In genomic region chr10:82674036-82674435, GRCh38 we compare ENCODE assay signal across 33 cellular contexts.
"Had no signal": no experiment of that assay in that cellular context is flagged by ENCODE, and none has a peak within 500 bp of the region (broad histone marks: within the 10 kb centered on the region; RNA-seq: fewer than 3 reads in every experiment).

No MANE protein-coding gene starts in this region.

- ATAC-seq: activated CD4-positive, CD25-positive, alpha-beta regulatory T cell treated with anti-CD3 and anti-CD28 coated beads, Interleukin-2, amount 50 U/mL, for 24 hours; left lung; lower lobe of right lung; mucosa of descending colon; natural killer cell treated with Interleukin-12 subunit alpha and Interleukin-12 subunit beta and Interleukin-15 and Interleukin-18, amount 100 ng/mL, for 72 hours; stimulated activated naive B cell treated with anti-CD40 and anti-IgM and Interleukin-4, amounts not matched to agents 10 μg/mL and 1 μg/mL and 100 μg/mL, for 72 hours had no signal

- H3K9me3 ChIP-seq: adrenal gland, lower lobe of right lung, suprapubic skin, tibial artery had no signal

- DNase-seq: activated CD4-positive, alpha-beta T cell treated with anti-CD3 and anti-CD28 coated beads for 48 hours; activated CD4-positive, alpha-beta T cell treated with anti-CD3 and anti-CD28 coated beads, Interleukin-2, amount 50 U/mL, for 48 hours; activated CD8-positive, alpha-beta memory T cell treated with anti-CD3 and anti-CD28 coated beads for 24 hours; activated effector memory CD4-positive, alpha-beta T cell treated with Interleukin-2 at 50 U/mL for 16 hours; activated naive CD4-positive, alpha-beta T cell treated with anti-CD3 and anti-CD28 coated beads for 36 hours; activated naive CD8-positive, alpha-beta T cell treated with anti-CD3 and anti-CD28 coated beads for 36 hours; adrenal gland; dermis blood vessel endothelial cell; effector CD8-positive, alpha-beta T cell; erythroblast; foreskin melanocyte; kidney glomerular epithelial cell; left lung; lower lobe of right lung; mesendoderm; mucosa of descending colon; stimulated activated CD4-positive, alpha-beta T cell treated with anti-CD3 and anti-CD28 coated beads, Interleukin-1b, Interleukin-23, amount 100 ng/mL, for 48 hours; stimulated activated CD4-positive, alpha-beta T cell treated with anti-CD3 and anti-CD28 coated beads, Interleukin-4, amount 100 ng/mL, for 4 hours; stimulated activated CD8-positive, alpha-beta memory T cell treated with anti-CD3 and anti-CD28 coated beads, Interleukin-4, amount 100 ng/mL, for 48 hours; stimulated activated naive B cell treated with anti-CD40 and anti-IgM and Interleukin-4, amounts not matched to agents 10 μg/mL and 1 μg/mL and 100 μg/mL, for 72 hours; stomach; SW 1271; T-helper 9 cell; tibial artery; WERI-Rb-1 had no signal

- H3K4me1 Mint-ChIP-seq: activated naive CD8-positive, alpha-beta T cell treated with anti-CD3 and anti-CD28 coated beads for 36 hours; stimulated activated naive B cell treated with anti-CD40 and anti-IgM and Interleukin-4, amounts not matched to agents 10 μg/mL and 1 μg/mL and 100 μg/mL, for 72 hours had no signal

- H3K4me3 ChIP-seq: adrenal gland, left lung, lower lobe of right lung, mucosa of descending colon, right atrium auricular region, smooth muscle cell, stomach, suprapubic skin, tibial artery had no signal

- H3K27me3 Mint-ChIP-seq: activated naive CD8-positive, alpha-beta T cell treated with anti-CD3 and anti-CD28 coated beads for 36 hours; natural killer cell treated with Interleukin-12 subunit alpha and Interleukin-12 subunit beta and Interleukin-15 and Interleukin-18, amount 100 ng/mL, for 72 hours; stimulated activated naive B cell treated with anti-CD40 and anti-IgM and Interleukin-4, amounts not matched to agents 10 μg/mL and 1 μg/mL and 100 μg/mL, for 72 hours had no signal

- H3K4me3 Mint-ChIP-seq: activated naive CD4-positive, alpha-beta T cell treated with anti-CD3 and anti-CD28 coated beads for 36 hours; activated naive CD8-positive, alpha-beta T cell treated with anti-CD3 and anti-CD28 coated beads for 36 hours; natural killer cell treated with Interleukin-12 subunit alpha and Interleukin-12 subunit beta and Interleukin-15 and Interleukin-18, amount 100 ng/mL, for 72 hours; stimulated activated naive B cell treated with anti-CD40 and anti-IgM and Interleukin-4, amounts not matched to agents 10 μg/mL and 1 μg/mL and 100 μg/mL, for 72 hours; T-helper 1 cell treated with Interleukin-12 subunit alpha and Interleukin-12 subunit beta and Interleukin-4 antibody, amounts not matched to agents 30 μg/mL and 1 μg/mL, for 36 hours had no signal

- H3K36me3 ChIP-seq: adrenal gland, left lung, lower lobe of right lung, right atrium auricular region, stomach, suprapubic skin, tibial artery, WERI-Rb-1 had no signal

- H3K4me1 ChIP-seq: adrenal gland, left lung, lower lobe of right lung, right atrium auricular region, stomach, suprapubic skin, tibial artery had no signal

- FAIRE-seq: colon, endometrium had no signal

- H3K27ac Mint-ChIP-seq: activated naive CD4-positive, alpha-beta T cell treated with anti-CD3 and anti-CD28 coated beads for 36 hours; activated naive CD8-positive, alpha-beta T cell treated with anti-CD3 and anti-CD28 coated beads for 36 hours; natural killer cell treated with Interleukin-12 subunit alpha and Interleukin-12 subunit beta and Interleukin-15 and Interleukin-18, amount 100 ng/mL, for 72 hours; stimulated activated naive B cell treated with anti-CD40 and anti-IgM and Interleukin-4, amounts not matched to agents 10 μg/mL and 1 μg/mL and 100 μg/mL, for 72 hours; T-helper 1 cell treated with Interleukin-12 subunit alpha and Interleukin-12 subunit beta and Interleukin-4 antibody, amounts not matched to agents 30 μg/mL and 1 μg/mL, for 36 hours had no signal

- H3K36me3 Mint-ChIP-seq: activated naive CD8-positive, alpha-beta T cell treated with anti-CD3 and anti-CD28 coated beads for 36 hours; stimulated activated naive B cell treated with anti-CD40 and anti-IgM and Interleukin-4, amounts not matched to agents 10 μg/mL and 1 μg/mL and 100 μg/mL, for 72 hours had no signal

- H3K27ac ChIP-seq: adrenal gland, left lung, lower lobe of right lung, right atrium auricular region, stomach, suprapubic skin, tibial artery, WERI-Rb-1 had no signal

- H3K27me3 ChIP-seq: adrenal gland, left lung, right atrium auricular region, stomach, suprapubic skin, tibial artery had no signal
